In the genomic region with DNA sequence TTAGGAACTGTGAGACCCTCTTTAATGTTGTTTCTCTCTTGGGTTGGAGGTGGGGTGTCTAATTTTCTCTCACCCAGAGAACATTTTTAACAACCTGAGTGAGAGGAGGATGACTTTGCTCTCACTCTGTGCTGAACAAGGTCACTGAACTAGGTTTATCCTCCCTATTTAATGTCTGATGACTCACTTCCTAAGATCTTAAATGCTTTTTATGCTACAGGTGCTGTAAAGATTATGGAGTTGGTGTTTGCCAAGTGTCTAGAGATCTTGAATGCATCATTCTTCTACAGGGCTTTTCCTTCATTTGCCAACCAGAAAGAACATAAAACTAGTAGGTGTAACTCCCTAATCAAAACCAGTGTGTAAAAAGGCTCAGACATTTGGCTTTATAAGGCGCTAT, we compare ENCODE assay signal across 20 cellular contexts.
"Had no signal": no experiment of that assay in that cellular context is flagged by ENCODE, and none has a peak within 500 bp of the region (broad histone marks: within the 10 kb centered on the region; RNA-seq: fewer than 3 reads in every experiment).

No MANE protein-coding gene starts in this region.

- DNase-seq: activated CD4-positive, alpha-beta T cell treated with anti-CD3 and anti-CD28 coated beads, Interleukin-2, amount 50 U/mL, for 48 hours; activated CD4-positive, CD25-positive, alpha-beta regulatory T cell treated with anti-CD3 and anti-CD28 coated beads, Interleukin-2, amount 50 U/mL, for 72 hours; activated naive CD4-positive, alpha-beta T cell treated with anti-CD3 and anti-CD28 coated beads, Interleukin-2, amount 10 ng/mL, durations not matched to agents 7 days and 5 days; islet precursor cell; left ventricle myocardium superior; mesenchymal stem cell; nucleus accumbens; right cardiac atrium; stimulated activated CD4-positive, alpha-beta T cell treated with anti-CD3 and anti-CD28 coated beads, Interleukin-4, amount 100 ng/mL, for 4 hours; stimulated activated CD8-positive, alpha-beta memory T cell treated with anti-CD3 and anti-CD28 coated beads, Interleukin-4, amount 100 ng/mL, for 48 hours; stimulated activated naive CD4-positive, alpha-beta T cell treated with Interleukin-2 at 50 U/mL for 16 hours; substantia nigra; T-helper 9 cell had no signal

- H3K27me3 ChIP-seq: ascending aorta, cardiac muscle cell, tibial nerve, vagina had no signal

- H3K9me3 ChIP-seq: ascending aorta, tibial nerve, vagina had no signal

- H3K4me1 Mint-ChIP-seq: activated naive CD4-positive, alpha-beta T cell treated with anti-CD3 and anti-CD28 coated beads, Interleukin-2, amount 10 ng/mL, durations not matched to agents 7 days and 5 days; activated T-helper 17 cell treated with anti-CD3 and anti-CD28 coated beads, Interleukin-2, amount 50 U/mL, for 72 hours had no signal

- H3K27ac Mint-ChIP-seq: activated naive CD4-positive, alpha-beta T cell treated with anti-CD3 and anti-CD28 coated beads, Interleukin-2, amount 10 ng/mL, durations not matched to agents 7 days and 5 days; activated T-helper 17 cell treated with anti-CD3 and anti-CD28 coated beads, Interleukin-2, amount 50 U/mL, for 72 hours; natural killer cell treated with Interleukin-12 subunit alpha and Interleukin-12 subunit beta and Interleukin-15 and Interleukin-18, amount 100 ng/mL, for 72 hours had no signal

- H3K4me3 Mint-ChIP-seq: activated naive CD4-positive, alpha-beta T cell treated with anti-CD3 and anti-CD28 coated beads, Interleukin-2, amount 10 ng/mL, durations not matched to agents 7 days and 5 days; activated T-helper 17 cell treated with anti-CD3 and anti-CD28 coated beads, Interleukin-2, amount 50 U/mL, for 72 hours; natural killer cell treated with Interleukin-12 subunit alpha and Interleukin-12 subunit beta and Interleukin-15 and Interleukin-18, amount 100 ng/mL, for 72 hours had no signal

- H3K4me2 ChIP-seq: smooth muscle cell had no signal

- H3K4me3 ChIP-seq: ascending aorta, cardiac muscle cell, smooth muscle cell, tibial nerve, vagina had no signal

- H3K27me3 Mint-ChIP-seq: activated naive CD4-positive, alpha-beta T cell treated with anti-CD3 and anti-CD28 coated beads, Interleukin-2, amount 10 ng/mL, durations not matched to agents 7 days and 5 days; natural killer cell treated with Interleukin-12 subunit alpha and Interleukin-12 subunit beta and Interleukin-15 and Interleukin-18, amount 100 ng/mL, for 72 hours had no signal

- H3K36me3 Mint-ChIP-seq: activated naive CD4-positive, alpha-beta T cell treated with anti-CD3 and anti-CD28 coated beads, Interleukin-2, amount 10 ng/mL, durations not matched to agents 7 days and 5 days; natural killer cell treated with Interleukin-12 subunit alpha and Interleukin-12 subunit beta and Interleukin-15 and Interleukin-18, amount 100 ng/mL, for 72 hours had no signal

- ATAC-seq: activated T-helper 17 cell treated with anti-CD3 and anti-CD28 coated beads, Interleukin-2, amount 50 U/mL, for 72 hours; left ventricle myocardium superior; natural killer cell treated with Interleukin-12 subunit alpha and Interleukin-12 subunit beta and Interleukin-15 and Interleukin-18, amount 100 ng/mL, for 72 hours; right cardiac atrium had no signal

- H3K4me1 ChIP-seq: ascending aorta, tibial nerve, vagina had no signal

- H3K27ac ChIP-seq: ascending aorta, cardiac muscle cell, tibial nerve, vagina had no signal

- H3K36me3 ChIP-seq: ascending aorta, cardiac muscle cell, tibial nerve, vagina had no signal

- H3K9me3 Mint-ChIP-seq: activated T-helper 17 cell treated with anti-CD3 and anti-CD28 coated beads, Interleukin-2, amount 50 U/mL, for 72 hours had no signal
